8 cellular contexts compared by ENCODE assay signal in genomic region chr3:132722165-132723023, GRCh38. TPM values are rescaled to one million over a fixed set of nuclear protein-coding genes. Genes with fewer than 3 reads are reported as not detected.
DNase-seq lines count a peak whose midpoint lies in the region; ATAC-seq and TF ChIP-seq lines count a peak whose summit lies in the region.

NPHP3 (minus strand) TSS chr3:132722409; CDS start chr3:132722355, 54 bp downstream.

- ATAC-seq in HG02588 (IDR thresholded peaks at IDR 0.05; ENCODE audit: unreplicated experiment) = peak; percentile 81
- peak; percentile 85 to 87 for ATAC-seq in activated naive CD4-positive, alpha-beta T cell treated with anti-CD3 and anti-CD28 coated beads, Interleukin-2, amount 50 U/mL, for 72 hours

- H3K4me3 ChIP-seq in GM08714 (ENCODE audit: low read length) = peak within 1 kb of the TSS; percentile 91
- H3K4me3 ChIP-seq in osteoblast (ENCODE audit: insufficient read depth, low read length) = peak within 1 kb of the TSS; percentile 92
- peak within 1 kb of the TSS; percentile 85 for H3K4me3 ChIP-seq in thymus (ENCODE audit: low read length)

- peaks cover 32% of the 10 kb centered on the region for H3K79me2 ChIP-seq in osteoblast (ENCODE audit: insufficient read depth, low read length)

- DNase-seq in NCI-H1092 (lab: John Stamatoyannopoulos, UW) = peak; percentile 79
- DNase-seq in SKM-1 (lab: John Stamatoyannopoulos, UW; ENCODE audit: unreplicated experiment) = peak; percentile 92
- DNase-seq in activated naive CD4-positive, alpha-beta T cell treated with anti-CD3 and anti-CD28 coated beads, Interleukin-2, amount 50 U/mL, for 72 hours (ENCODE audit: low spot score in 2 of 2) = peak; percentile 84 to 90
- no peak for DNase-seq in glomerular endothelial cell (ENCODE audit: extremely low read depth, low read depth, low spot score)
- peak; percentile 98 for DNase-seq in osteoblast (ENCODE audit: insufficient read length, low spot score, missing footprints)

- H3K4me1 ChIP-seq in osteoblast (ENCODE audit: insufficient read depth, low read length) (peaks cover 19% of the 10 kb centered on the region), thymus (ENCODE audit: control insufficient read depth, insufficient read depth, low read length) (peaks cover 4% of the 10 kb centered on the region)

- H2AFZ ChIP-seq in osteoblast (ENCODE audit: low read length) = peak within 1 kb of the TSS; percentile 98

- peaks cover 8% of the 10 kb centered on the region for H4K20me1 ChIP-seq in osteoblast (ENCODE audit: insufficient read depth, low read length)

- peaks cover 11% of the 10 kb centered on the region for H3K36me3 ChIP-seq in osteoblast (ENCODE audit: insufficient read depth, low read length)
- no peaks in the 10 kb centered on the region for H3K36me3 ChIP-seq in thymus (ENCODE audit: control insufficient read depth, insufficient read depth)

- H3K27ac Mint-ChIP-seq in activated naive CD4-positive, alpha-beta T cell treated with anti-CD3 and anti-CD28 coated beads, Interleukin-2, amount 50 U/mL, for 72 hours = peak within 1 kb of the TSS; percentile 89 to 99

- H3K4me2 ChIP-seq in osteoblast (ENCODE audit: insufficient read depth, low read length) = peak within 1 kb of the TSS; percentile 96

- 2% methylated on average over 90 of the region's 96 CpGs for WGBS in thymus

- H3K27me3 ChIP-seq in osteoblast (ENCODE audit: insufficient read depth, low read length) = no peaks in the 10 kb centered on the region
- no peaks in the 10 kb centered on the region for H3K27me3 ChIP-seq in thymus (ENCODE audit: control insufficient read depth, insufficient read depth)

- H3K27ac ChIP-seq in osteoblast (ENCODE audit: low read depth, low read length) (peak within 1 kb of the TSS; percentile 80), thymus (ENCODE audit: low read depth) (peak within 1 kb of the TSS; percentile 89)

- no peaks in the 10 kb centered on the region for H3K9me3 Mint-ChIP-seq in activated naive CD4-positive, alpha-beta T cell treated with anti-CD3 and anti-CD28 coated beads, Interleukin-2, amount 50 U/mL, for 72 hours

- no peaks in the 10 kb centered on the region for H3K9me3 ChIP-seq in osteoblast (ENCODE audit: low read depth, low read length)
- no peaks in the 10 kb centered on the region for H3K9me3 ChIP-seq in thymus (ENCODE audit: control insufficient read depth)

- H3K36me3 Mint-ChIP-seq in activated naive CD4-positive, alpha-beta T cell treated with anti-CD3 and anti-CD28 coated beads, Interleukin-2, amount 50 U/mL, for 72 hours = peaks cover 13 to 26% of the 10 kb centered on the region in 2 donors

- no peak for TF ChIP-seq CTCF in osteoblast (IDR thresholded peaks at IDR 0.05; ENCODE audit: extremely low read depth, low read depth, low read length)

RNA-seq across cellular contexts. Expression of gene NPHP3, which starts in this region (rescaled TPM):
- total RNA-seq in activated naive CD4-positive, alpha-beta T cell treated with anti-CD3 and anti-CD28 coated beads, Interleukin-2, amount 50 U/mL, for 72 hours = 10 to 100 TPM; 18.2 to 23.5 TPM
- total RNA-seq in glomerular endothelial cell (31.7 and 34.5 TPM in 2 replicates), osteoblast (41.3 and 44.2 TPM in 2 replicates)
- 13.0 TPM for polyA plus RNA-seq in thymus
